In genomic region chr2:131682945-131683330, GRCh38 we compare ENCODE assay signal across 8 cellular contexts.
DNase-seq lines count a peak whose midpoint lies in the region; ATAC-seq and TF ChIP-seq lines count a peak whose summit lies in the region.
"Not testable (repeated sequence)": the region's sequence is repeated elsewhere in the genome, so short reads cannot be mapped to it uniquely, and the experiment has no call there.

No MANE protein-coding gene starts in this region.

- peak overlapping the region; percentile 81 for H3K27ac Mint-ChIP-seq in activated naive CD4-positive, alpha-beta T cell treated with anti-CD3 and anti-CD28 coated beads, Interleukin-2, amount 50 U/mL, for 24 hours
- H3K27ac Mint-ChIP-seq in stimulated activated naive CD8-positive, alpha-beta T cell treated with anti-CD3 and anti-CD28 coated beads, Interleukin-15, amount 100 ng/mL, for 72 hours, result peak overlapping the region; percentile 93 to 95

- peak; percentile 44 for ATAC-seq in GM21526 (IDR thresholded peaks at IDR 0.05; ENCODE audit: low FRiP score, unreplicated experiment)
- peak; percentile 49 for ATAC-seq in HG03432 (IDR thresholded peaks at IDR 0.05; ENCODE audit: unreplicated experiment)
- ATAC-seq in mucosa of descending colon, result peak; percentile 40
- peak; percentile 57 for ATAC-seq in stimulated activated naive CD8-positive, alpha-beta T cell treated with anti-CD3 and anti-CD28 coated beads, Interleukin-15, amount 100 ng/mL, for 72 hours

- peaks cover 19% of the 10 kb centered on the region for H3K79me2 ChIP-seq in OCI-LY7 (ENCODE audit: insufficient read depth, low read depth, low read length)

- not testable (repeated sequence) for BruUV-seq in OCI-LY7 (replicated peaks; lab: Mats Ljungman, UMichigan)

- intact Hi-C loops in OCI-LY7 (cut with micrococcal nuclease; ENCODE audit: unreplicated experiment); mucosa of descending colon (cut with DNase I, micrococcal nuclease): not testable (repeated sequence)

- H3K27ac ChIP-seq in OCI-LY7 (ENCODE audit: low read depth, low read length, poor library complexity, severe bottlenecking), result peak overlapping the region; percentile 29

- H3K9me3 Mint-ChIP-seq in activated naive CD4-positive, alpha-beta T cell treated with anti-CD3 and anti-CD28 coated beads, Interleukin-2, amount 50 U/mL, for 24 hours; stimulated activated naive CD8-positive, alpha-beta T cell treated with anti-CD3 and anti-CD28 coated beads, Interleukin-15, amount 100 ng/mL, for 72 hours: not testable (repeated sequence)

- TF ChIP-seq CTCF in OCI-LY7 (conservative IDR thresholded peaks at IDR 0.05; ENCODE audit: low read length); mucosa of descending colon (IDR thresholded peaks at IDR 0.05): not testable (repeated sequence)

- H2AFZ ChIP-seq in OCI-LY7 (ENCODE audit: low read length), result peak overlapping the region; percentile 89; the same call in 1 of the 2 replicates

- POLR2A ChIA-PET in OCI-LY7 (lab: Charles Lee), result interaction anchor here (0.6 to 2.6 kb wide), 5 partner anchors 9 to 190 kb away, joined by 4 to 13 read pairs (median 7); no protein-coding TSS in a partner anchor

- H3K4me3 Mint-ChIP-seq in activated naive CD4-positive, alpha-beta T cell treated with anti-CD3 and anti-CD28 coated beads, Interleukin-2, amount 50 U/mL, for 24 hours, result peak overlapping the region; percentile 93
- H3K4me3 Mint-ChIP-seq in stimulated activated naive CD8-positive, alpha-beta T cell treated with anti-CD3 and anti-CD28 coated beads, Interleukin-15, amount 100 ng/mL, for 72 hours, result peak overlapping the region; percentile 83 to 88

- not testable (repeated sequence) for H4K20me1 ChIP-seq in OCI-LY7 (ENCODE audit: insufficient read depth, low read length)

- DNase-seq in DMS79 (lab: John Stamatoyannopoulos, UW) (peak; percentile 12), OCI-LY7 (ENCODE audit: low spot score) (peak; percentile 66), fibroblast of peridontal ligament (ENCODE audit: extremely low read depth) (peak; percentile 45), mucosa of descending colon (peak; percentile 10 to 44 (median 36))
- peak; percentile 23 to 36 for DNase-seq in stimulated activated naive CD8-positive, alpha-beta T cell treated with anti-CD3 and anti-CD28 coated beads, Interleukin-15, amount 100 ng/mL, for 72 hours

- H3K36me3 ChIP-seq in OCI-LY7 (ENCODE audit: insufficient read depth, low read length), result peaks cover 26% of the 10 kb centered on the region
- H3K36me3 ChIP-seq in mucosa of descending colon (ENCODE audit: low read depth), result not testable (repeated sequence)

- H3K4me1 Mint-ChIP-seq in activated naive CD4-positive, alpha-beta T cell treated with anti-CD3 and anti-CD28 coated beads, Interleukin-2, amount 50 U/mL, for 24 hours, result peaks cover 45% of the 10 kb centered on the region
- H3K4me1 Mint-ChIP-seq in stimulated activated naive CD8-positive, alpha-beta T cell treated with anti-CD3 and anti-CD28 coated beads, Interleukin-15, amount 100 ng/mL, for 72 hours, result peaks cover 58% of the 10 kb centered on the region

- H3K4me1 ChIP-seq in OCI-LY7 (ENCODE audit: insufficient read depth, low read length, poor library complexity, severe bottlenecking), result peaks cover 29% of the 10 kb centered on the region
- H3K4me1 ChIP-seq in mucosa of descending colon (ENCODE audit: low read depth), result not testable (repeated sequence)

- H3K9me3 ChIP-seq in OCI-LY7 (ENCODE audit: low read length); mucosa of descending colon: not testable (repeated sequence)

- not testable (repeated sequence) for H3K27me3 Mint-ChIP-seq in activated naive CD4-positive, alpha-beta T cell treated with anti-CD3 and anti-CD28 coated beads, Interleukin-2, amount 50 U/mL, for 24 hours
- peaks cover 11% of the 10 kb centered on the region for H3K27me3 Mint-ChIP-seq in stimulated activated naive CD8-positive, alpha-beta T cell treated with anti-CD3 and anti-CD28 coated beads, Interleukin-15, amount 100 ng/mL, for 72 hours

- H3K9me2 ChIP-seq in OCI-LY7 (ENCODE audit: insufficient read depth, low read length), result not testable (repeated sequence)

- CTCF ChIA-PET in OCI-LY7 (lab: Charles Lee; ENCODE audit: unreplicated experiment), result interaction anchor here (1.4 kb wide), 1 partner anchor 11 kb away, joined by 9 read pairs; no protein-coding TSS in a partner anchor

- not testable (repeated sequence) for H3K36me3 Mint-ChIP-seq in activated naive CD4-positive, alpha-beta T cell treated with anti-CD3 and anti-CD28 coated beads, Interleukin-2, amount 50 U/mL, for 24 hours

- H3K4me3 ChIP-seq in OCI-LY7 (ENCODE audit: low read depth, low read length, poor library complexity, severe bottlenecking), result peak overlapping the region; percentile 95
- not testable (repeated sequence) for H3K4me3 ChIP-seq in mucosa of descending colon

- H3K4me2 ChIP-seq in OCI-LY7 (ENCODE audit: low read length), result peak overlapping the region; percentile 68

Comparison
In these comparisons a context has a peak if more than half of its experiments do, and no peak if none do; other contexts are left out.
1. DNase-seq: peak in every context shown above with its lines; median percentile 66 in OCI-LY7; 45 in fibroblast of peridontal ligament; 36 in mucosa of descending colon; 30 in stimulated activated naive CD8-positive, alpha-beta T cell treated with anti-CD3 and anti-CD28 coated beads, Interleukin-15, amount 100 ng/mL, for 72 hours; 12 in DMS79.